8 cellular contexts compared by ENCODE assay signal in genomic region chr19:6802336-6803035, GRCh38. TPM values are rescaled to one million over a fixed set of nuclear protein-coding genes. Genes with fewer than 3 reads are reported as not detected.
DNase-seq lines count a peak whose midpoint lies in the region; ATAC-seq and TF ChIP-seq lines count a peak whose summit lies in the region.

No MANE protein-coding gene starts in this region.

- H3K4me3 ChIP-seq in lung: no peak overlapping the region

- H3K9me3 ChIP-seq in lung (ENCODE audit: control insufficient read depth in 2 of 2, insufficient read depth in 1 of 2, low read length in 1 of 2): no peaks in the 10 kb centered on the region

- ATAC-seq in HG02798 (IDR thresholded peaks at IDR 0.05; ENCODE audit: poor library complexity, unreplicated experiment): peak; percentile 55
- peak; percentile 63 for ATAC-seq in lung (ENCODE audit: insufficient read depth, low FRiP score)
- ATAC-seq in stimulated activated naive B cell treated with anti-CD40 and anti-IgM and Interleukin-4, amounts not matched to agents 10 μg/mL and 1 μg/mL and 100 μg/mL, for 72 hours (replicated peaks): peak; percentile 74 to 76

- H3K36me3 Mint-ChIP-seq in stimulated activated naive B cell treated with anti-CD40 and anti-IgM and Interleukin-4, amounts not matched to agents 10 μg/mL and 1 μg/mL and 100 μg/mL, for 72 hours: peaks cover 6 to 35% of the 10 kb centered on the region in 2 donors

- peaks cover 0 to 2% of the 10 kb centered on the region in 2 donors for H3K9me3 Mint-ChIP-seq in stimulated activated naive B cell treated with anti-CD40 and anti-IgM and Interleukin-4, amounts not matched to agents 10 μg/mL and 1 μg/mL and 100 μg/mL, for 72 hours

- peaks cover 51 to 79% of the 10 kb centered on the region in 2 donors for H3K4me1 Mint-ChIP-seq in stimulated activated naive B cell treated with anti-CD40 and anti-IgM and Interleukin-4, amounts not matched to agents 10 μg/mL and 1 μg/mL and 100 μg/mL, for 72 hours

- peak; percentile 21 for TF ChIP-seq POLR2A in GM10847 (IDR thresholded peaks at IDR 0.05; ENCODE audit: extremely low read depth, insufficient read length)

- H3K27me3 Mint-ChIP-seq in stimulated activated naive B cell treated with anti-CD40 and anti-IgM and Interleukin-4, amounts not matched to agents 10 μg/mL and 1 μg/mL and 100 μg/mL, for 72 hours: no peaks in the 10 kb centered on the region

- no peak for TF ChIP-seq CTCF in lung (IDR thresholded peaks at IDR 0.05; ENCODE audit: control extremely low read depth, extremely low read depth)

- H3K27ac Mint-ChIP-seq in stimulated activated naive B cell treated with anti-CD40 and anti-IgM and Interleukin-4, amounts not matched to agents 10 μg/mL and 1 μg/mL and 100 μg/mL, for 72 hours: peak overlapping the region; percentile 99

- DNase-seq in RPMI8226: peak; percentile 90
- peak; percentile 25 for DNase-seq in activated gamma-delta T cell (lab: John Stamatoyannopoulos, UW)
- DNase-seq in lung (ENCODE audit: low spot score): peak; percentile 53
- DNase-seq in stimulated activated naive B cell treated with anti-CD40 and anti-IgM and Interleukin-4, amounts not matched to agents 10 μg/mL and 1 μg/mL and 100 μg/mL, for 72 hours: peak; percentile 75
- DNase-seq in NCI-H526 (lab: John Stamatoyannopoulos, UW): no peak
- no peak for DNase-seq in DMS79 (lab: John Stamatoyannopoulos, UW)

- 32 to 43% methylated on average over 9 of the region's 9 CpGs for WGBS in lung, 2 donors

- peak overlapping the region; percentile 89 to 97 for H3K4me3 Mint-ChIP-seq in stimulated activated naive B cell treated with anti-CD40 and anti-IgM and Interleukin-4, amounts not matched to agents 10 μg/mL and 1 μg/mL and 100 μg/mL, for 72 hours

- H3K27me3 ChIP-seq in lung (ENCODE audit: control insufficient read depth, insufficient read depth): no peaks in the 10 kb centered on the region

- H3K4me1 ChIP-seq in lung (ENCODE audit: control insufficient read depth in 2 of 2, insufficient read depth in 2 of 2, low read length in 2 of 2): peaks cover 0 to 9% of the 10 kb centered on the region in 2 donors

- H3K36me3 ChIP-seq in lung (ENCODE audit: control insufficient read depth in 2 of 2, insufficient read depth in 2 of 2, low read length in 2 of 2): no peaks in the 10 kb centered on the region

- H3K27ac ChIP-seq in lung (ENCODE audit: low read depth in 1 of 2, low read length in 1 of 2): peak overlapping the region in 1 of 2 donors; percentile 81

RNA-seq across cellular contexts. Expression of gene VAV1, which starts 30.0 kb away (rescaled TPM):
- total RNA-seq in lung: 10 to 100 TPM; 15.4 to 28.4 TPM
- polyA plus RNA-seq in lung: 10 to 100 TPM in 1 of 2 donors, 1 to 10 TPM in 1; 8.7 to 60.8 TPM

RNA-seq across cellular contexts. Expression of gene SH2D3A, which starts 35.3 kb away (rescaled TPM):
- total RNA-seq in lung: 10 to 100 TPM; 16.6 to 30.6 TPM
- polyA plus RNA-seq in lung: 10 to 100 TPM; 21.2 to 24.2 TPM

Comparison
In these comparisons a context has a peak if more than half of its experiments do, and no peak if none do; other contexts are left out.
1. DNase-seq: peak in RPMI8226 (single experiment), activated gamma-delta T cell (single experiment), lung (single experiment) and stimulated activated naive B cell treated with anti-CD40 and anti-IgM and Interleukin-4, amounts not matched to agents 10 μg/mL and 1 μg/mL and 100 μg/mL, for 72 hours (single experiment); none in NCI-H526 (0 of 2) and DMS79 (single experiment).
2. Peak in every context shown above with its lines, with median percentiles within 50 percentile points of each other: ATAC-seq.